Comparison of ENCODE assay signal across 8 cellular contexts in the genomic region with DNA sequence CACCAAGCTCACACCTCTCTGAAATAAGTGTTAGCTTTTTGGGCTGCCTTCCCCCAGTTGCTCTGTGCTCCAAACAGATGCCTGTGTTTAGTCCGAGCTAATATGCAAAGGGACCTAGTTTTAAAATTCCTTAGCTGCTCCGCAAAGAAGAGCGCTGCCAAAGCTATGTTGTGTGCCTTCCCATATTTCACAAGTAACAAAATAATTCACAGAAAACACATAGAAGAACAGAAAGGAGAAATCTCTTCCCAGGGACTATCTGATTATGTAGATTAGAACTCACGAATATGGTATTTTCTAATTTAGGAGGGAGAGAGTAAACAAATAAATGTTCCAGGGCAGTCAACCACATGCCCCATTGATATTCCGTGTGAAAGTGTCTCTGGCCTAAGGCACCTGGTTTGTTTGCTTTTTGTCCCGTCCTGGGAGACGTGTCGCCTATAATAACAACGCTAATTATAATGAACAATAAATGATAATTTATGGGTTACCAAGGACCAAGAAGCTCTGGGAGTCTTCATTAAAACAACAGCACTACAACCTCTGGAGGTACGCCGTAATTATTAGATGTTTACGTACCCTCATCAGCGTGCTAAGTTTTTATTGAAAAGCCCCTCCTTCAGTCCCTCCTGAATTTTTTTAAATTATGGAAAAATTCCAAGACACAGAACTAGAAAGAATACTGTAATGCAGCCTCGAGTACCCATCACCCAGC. TPM values are rescaled to one million over a fixed set of nuclear protein-coding genes. Genes with fewer than 3 reads are reported as not detected.
DNase-seq lines count a peak whose midpoint lies in the region; ATAC-seq, FAIRE-seq and TF ChIP-seq lines count a peak whose summit lies in the region.

No MANE protein-coding gene starts in this region.

- peak overlapping the region; percentile 96 to 98 for H3K4me3 ChIP-seq in ascending aorta
- peak overlapping the region; percentile 43 for H3K4me3 ChIP-seq in urinary bladder (ENCODE audit: low read depth, low read length)

- DNase-seq in stimulated activated naive CD8-positive, alpha-beta T cell treated with anti-CD3 and anti-CD28 coated beads, Interleukin-15, Interleukin-2, amounts not matched to agents 100 U/mL and 50 U/mL, for 24 hours, result no peak
- DNase-seq in ascending aorta (ENCODE audit: low spot score in 2 of 2) (no peak), medulla oblongata (ENCODE audit: extremely low spot score) (peak; percentile 44), H54 (ENCODE audit: insufficient read length, low spot score) (no peak), cerebellum (ENCODE audit: low spot score) (no peak)

- TF ChIP-seq POLR2A in H54 (IDR thresholded peaks at IDR 0.05; ENCODE audit: low read depth, low read length), result no peak

- peak overlapping the region; percentile 99 for H3K4me3 Mint-ChIP-seq in stimulated activated naive CD8-positive, alpha-beta T cell treated with anti-CD3 and anti-CD28 coated beads, Interleukin-15, Interleukin-2, amounts not matched to agents 100 ng/mL and 50 ng/mL, for 24 hours

- H3K27ac ChIP-seq in ascending aorta, result peak overlapping the region in 1 of 2 donors; percentile 43
- H3K27ac ChIP-seq in urinary bladder (ENCODE audit: low read depth), result no peak overlapping the region

- intact Hi-C loops in ascending aorta (cut with DNase I), result loop anchor here (1.0 to 5.0 kb wide), 6 partner anchors 51 to 943 kb away; a partner anchor contains a TSS

- ATAC-seq in stimulated activated naive CD8-positive, alpha-beta T cell treated with anti-CD3 and anti-CD28 coated beads, Interleukin-15, Interleukin-2, amounts not matched to agents 100 U/mL and 50 U/mL, for 24 hours, result no peak
- ATAC-seq in GM19023 (IDR thresholded peaks at IDR 0.05; ENCODE audit: unreplicated experiment), result no peak

- no peaks in the 10 kb centered on the region for H3K36me3 Mint-ChIP-seq in stimulated activated naive CD8-positive, alpha-beta T cell treated with anti-CD3 and anti-CD28 coated beads, Interleukin-15, Interleukin-2, amounts not matched to agents 100 ng/mL and 50 ng/mL, for 24 hours (ENCODE audit: low read depth)

- no peak for FAIRE-seq in H54 (lab: Jason Lieb, UNC)

- H3K27me3 ChIP-seq in ascending aorta, result no peaks in the 10 kb centered on the region

- WGBS in urinary bladder, result 30% methylated on average over 14 of the region's 14 CpGs

- no peaks in the 10 kb centered on the region for H3K9me3 ChIP-seq in ascending aorta

- peaks cover 3 to 4% of the 10 kb centered on the region in 2 donors for H3K36me3 ChIP-seq in ascending aorta
- peaks cover 4% of the 10 kb centered on the region for H3K36me3 ChIP-seq in urinary bladder (ENCODE audit: insufficient read depth)

- no peak for TF ChIP-seq CTCF in ascending aorta (IDR thresholded peaks at IDR 0.05)

- no peaks in the 10 kb centered on the region for H3K27me3 Mint-ChIP-seq in stimulated activated naive CD8-positive, alpha-beta T cell treated with anti-CD3 and anti-CD28 coated beads, Interleukin-15, Interleukin-2, amounts not matched to agents 100 ng/mL and 50 ng/mL, for 24 hours

- H3K4me1 Mint-ChIP-seq in stimulated activated naive CD8-positive, alpha-beta T cell treated with anti-CD3 and anti-CD28 coated beads, Interleukin-15, Interleukin-2, amounts not matched to agents 100 ng/mL and 50 ng/mL, for 24 hours (ENCODE audit: low read depth), result peaks cover 53% of the 10 kb centered on the region

- no peaks in the 10 kb centered on the region for H3K9me3 Mint-ChIP-seq in stimulated activated naive CD8-positive, alpha-beta T cell treated with anti-CD3 and anti-CD28 coated beads, Interleukin-15, Interleukin-2, amounts not matched to agents 100 ng/mL and 50 ng/mL, for 24 hours

- H3K27ac Mint-ChIP-seq in stimulated activated naive CD8-positive, alpha-beta T cell treated with anti-CD3 and anti-CD28 coated beads, Interleukin-15, Interleukin-2, amounts not matched to agents 100 ng/mL and 50 ng/mL, for 24 hours, result peak overlapping the region; percentile 96

- H3K4me1 ChIP-seq in ascending aorta (peaks cover 0 to 7% of the 10 kb centered on the region in 2 donors), urinary bladder (ENCODE audit: insufficient read depth) (no peaks in the 10 kb centered on the region)

RNA-seq across cellular contexts. Expression of a gene that starts 1.2 kb away (rescaled TPM):
- total RNA-seq in ascending aorta, result 27.8 TPM
- 84.8 TPM for total RNA-seq in urinary bladder
- 40.2 TPM for polyA plus RNA-seq in urinary bladder
- total RNA-seq in cerebellum, result 75.6 TPM
